In the genomic region with DNA sequence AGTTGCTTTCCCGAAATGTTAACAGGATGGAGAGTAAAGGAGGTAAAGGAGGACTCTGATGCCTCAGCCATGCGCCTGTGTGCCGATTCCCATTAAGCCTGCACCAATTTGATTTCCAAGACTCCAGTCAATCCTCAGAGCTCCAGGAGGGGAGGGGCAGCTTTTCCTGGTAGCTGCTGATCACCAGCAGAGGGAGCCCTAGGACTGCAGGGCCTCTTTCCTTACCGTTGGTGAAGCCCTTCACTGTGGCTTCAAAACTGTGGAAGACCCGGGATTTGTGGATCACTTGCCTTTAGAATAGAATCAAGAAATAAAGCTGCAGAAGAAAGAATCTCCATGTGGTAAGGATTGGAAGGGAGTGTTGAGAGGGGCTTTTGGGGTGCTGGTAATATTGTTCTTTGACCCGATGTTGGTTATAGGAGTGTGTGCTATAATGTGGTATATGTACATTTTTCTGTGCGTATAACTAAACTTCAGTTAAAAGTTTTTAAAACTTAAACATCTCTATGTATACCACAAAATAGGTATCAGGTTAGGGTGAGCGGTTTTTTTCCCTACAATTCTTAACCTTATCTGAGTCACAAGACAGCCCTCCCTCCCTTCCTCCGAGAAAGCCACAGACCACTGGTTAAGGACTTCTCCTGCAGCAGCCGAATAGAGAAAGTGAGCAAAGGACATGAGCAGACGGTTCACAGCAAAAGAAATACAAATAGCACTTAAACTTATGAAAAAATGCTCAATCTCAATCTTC, we compare ENCODE assay signal across 8 cellular contexts. TPM values are rescaled to one million over a fixed set of nuclear protein-coding genes. Genes with fewer than 3 reads are reported as not detected.
A peak's percentile ranks its signal among the peaks of the same experiment; 100 is the strongest.
DNase-seq lines count a peak whose midpoint lies in the region; ATAC-seq, FAIRE-seq and TF ChIP-seq lines count a peak whose summit lies in the region.

No MANE protein-coding gene starts in this region.

- H3K27me3 ChIP-seq in Caco-2 (replicated peaks; ENCODE audit: control insufficient read depth, insufficient read depth, low read length) (no peaks in the 10 kb centered on the region), neutrophil (peaks cover 20% of the 10 kb centered on the region), thyroid gland (no peaks in the 10 kb centered on the region)

- no peak for TF ChIP-seq EP300 in Ishikawa (IDR thresholded peaks at IDR 0.05; ENCODE audit: borderline replicate concordance)

- H3K9me3 Mint-ChIP-seq in Caco-2 (ENCODE audit: unreplicated experiment): no peaks in the 10 kb centered on the region
- H3K9me3 Mint-ChIP-seq in activated T-helper 1 cell treated with anti-CD3 and anti-CD28 coated beads, Interleukin-12 subunit alpha, Interleukin-12 subunit beta, Interleukin-2, Interleukin-4 antibody, amounts not matched to agents 30 ng/mL and 10 ng/mL and 1 ng/mL, durations not matched to agents 14 hours and 24 hours and 36 hours: no peaks in the 10 kb centered on the region

- H3K27ac ChIP-seq in neutrophil (no peak overlapping the region), thyroid gland (no peak overlapping the region)

- 51 to 57% methylated on average over 11 of the region's 11 CpGs for WGBS in thyroid gland, 2 donors

- ATAC-seq in HG03571 (IDR thresholded peaks at IDR 0.05; ENCODE audit: unreplicated experiment): no peak

- intact Hi-C loops in Caco-2 (cut with micrococcal nuclease; ENCODE audit: unreplicated experiment) (loop anchor here (1.0 to 10.0 kb wide), 7 partner anchors 94 to 667 kb away; partner anchors contain the start of genes FITM2, SERINC3 and YWHAB), thyroid gland (cut with DNase I) (loop anchor here (2.0 to 10.0 kb wide), 3 partner anchors 93 to 257 kb away; partner anchors contain the start of genes FITM2 and TTPAL)
- intact Hi-C loops in activated T-helper 1 cell treated with anti-CD3 and anti-CD28 coated beads, Interleukin-12 subunit alpha, Interleukin-12 subunit beta, Interleukin-2, Interleukin-4 antibody, amounts not matched to agents 30 ng/mL and 10 ng/mL and 1 ng/mL, durations not matched to agents 14 hours and 24 hours and 36 hours (cut with micrococcal nuclease): loop anchor here (1.0 to 10.0 kb wide), 7 partner anchors 94 to 650 kb away; partner anchors contain the start of genes FITM2, MYBL2 and TTPAL

- TF ChIP-seq RAD21 in Ishikawa (IDR thresholded peaks at IDR 0.05; ENCODE audit: low read depth): peak; percentile 97

- H3K9me3 ChIP-seq in Caco-2 (no peaks in the 10 kb centered on the region), neutrophil (no peaks in the 10 kb centered on the region), thyroid gland (no peaks in the 10 kb centered on the region)

- DNase-seq in Caco-2: peak; percentile 92 to 95
- DNase-seq in RCC 7860 (ENCODE audit: low spot score): peak; percentile 68
- DNase-seq in activated T-helper 1 cell treated with anti-CD3 and anti-CD28 coated beads, Interleukin-12 subunit alpha, Interleukin-12 subunit beta, Interleukin-2, Interleukin-4 antibody, amounts not matched to agents 30 ng/mL and 10 ng/mL and 1 ng/mL, durations not matched to agents 14 hours and 24 hours and 36 hours (ENCODE audit: low spot score): peak; percentile 50
- DNase-seq in fibroblast of the aortic adventitia (ENCODE audit: low read depth): peak; percentile 72
- peak; percentile 67 to 69 for DNase-seq in thyroid gland

- no peak overlapping the region for H3K4me3 Mint-ChIP-seq in Caco-2 (ENCODE audit: unreplicated experiment)
- peak overlapping the region; percentile 73 for H3K4me3 Mint-ChIP-seq in activated T-helper 1 cell treated with anti-CD3 and anti-CD28 coated beads, Interleukin-12 subunit alpha, Interleukin-12 subunit beta, Interleukin-2, Interleukin-4 antibody, amounts not matched to agents 30 ng/mL and 10 ng/mL and 1 ng/mL, durations not matched to agents 14 hours and 24 hours and 36 hours

- TF ChIP-seq CTCF in Caco-2 (IDR thresholded peaks at IDR 0.05; ENCODE audit: insufficient read depth in 1 of 2, low read depth in 1 of 2, low read length in 1 of 2, severe bottlenecking in 1 of 2, unreplicated experiment in 1 of 2): peak; percentile 100
- peak; percentile 92 for TF ChIP-seq CTCF in fibroblast of the aortic adventitia (IDR thresholded peaks at IDR 0.05; ENCODE audit: insufficient read depth, low read length)
- peak; percentile 73 for TF ChIP-seq CTCF in neutrophil (IDR thresholded peaks at IDR 0.05)
- peak in 5 of 6 experiments; percentile 48 to 84 (median 79) for TF ChIP-seq CTCF in thyroid gland (IDR thresholded peaks at IDR 0.05)

- FAIRE-seq in RCC 7860 (lab: Jason Lieb, UNC): peak; percentile 82

- no peaks in the 10 kb centered on the region for H3K27me3 Mint-ChIP-seq in Caco-2 (ENCODE audit: insufficient read depth, unreplicated experiment)
- peaks cover 3% of the 10 kb centered on the region for H3K27me3 Mint-ChIP-seq in activated T-helper 1 cell treated with anti-CD3 and anti-CD28 coated beads, Interleukin-12 subunit alpha, Interleukin-12 subunit beta, Interleukin-2, Interleukin-4 antibody, amounts not matched to agents 30 ng/mL and 10 ng/mL and 1 ng/mL, durations not matched to agents 14 hours and 24 hours and 36 hours (ENCODE audit: insufficient read depth)

- CTCF ChIA-PET in Caco-2 (lab: Charles Lee): interaction anchor here (0.6 to 7.4 kb wide), 48 partner anchors 9 to 466 kb away, joined by 3 to 244 read pairs (median 5); partner anchors contain the start of genes FITM2, GDAP1L1, HNF4A and TTPAL

- TF ChIP-seq POLR2A in thyroid gland (IDR thresholded peaks at IDR 0.05): no peak

- H3K4me1 ChIP-seq in Caco-2 (peaks cover 49% of the 10 kb centered on the region), neutrophil (ENCODE audit: control insufficient read depth in 1 of 2, insufficient read depth in 1 of 2, low read depth in 1 of 2, low read length in 1 of 2) (peaks cover 13 to 25% of the 10 kb centered on the region in 2 experiments), thyroid gland (no peaks in the 10 kb centered on the region)

- peaks cover 49% of the 10 kb centered on the region for H3K4me1 Mint-ChIP-seq in Caco-2 (ENCODE audit: low read depth, unreplicated experiment)
- H3K4me1 Mint-ChIP-seq in activated T-helper 1 cell treated with anti-CD3 and anti-CD28 coated beads, Interleukin-12 subunit alpha, Interleukin-12 subunit beta, Interleukin-2, Interleukin-4 antibody, amounts not matched to agents 30 ng/mL and 10 ng/mL and 1 ng/mL, durations not matched to agents 14 hours and 24 hours and 36 hours (ENCODE audit: low read depth): peaks cover 41% of the 10 kb centered on the region

- H3K36me3 ChIP-seq in Caco-2 (ENCODE audit: control insufficient read depth, insufficient read depth, low read length) (no peaks in the 10 kb centered on the region), neutrophil (no peaks in the 10 kb centered on the region), thyroid gland (no peaks in the 10 kb centered on the region)

- peaks cover 7% of the 10 kb centered on the region for H3K36me3 Mint-ChIP-seq in Caco-2 (ENCODE audit: insufficient read depth, unreplicated experiment)
- H3K36me3 Mint-ChIP-seq in activated T-helper 1 cell treated with anti-CD3 and anti-CD28 coated beads, Interleukin-12 subunit alpha, Interleukin-12 subunit beta, Interleukin-2, Interleukin-4 antibody, amounts not matched to agents 30 ng/mL and 10 ng/mL and 1 ng/mL, durations not matched to agents 14 hours and 24 hours and 36 hours (ENCODE audit: low read depth): no peaks in the 10 kb centered on the region

- POLR2A ChIA-PET in Caco-2 (lab: Charles Lee): interaction anchor here (0.6 to 1.8 kb wide), 5 partner anchors 14 to 258 kb away, joined by 3 to 8 read pairs (median 4); partner anchors contain the start of genes FITM2 and TTPAL

- BruUV-seq in Caco-2 (replicated peaks; lab: Mats Ljungman, UMichigan): no TSS peak

- H3K4me3 ChIP-seq in Caco-2 (ENCODE audit: low read depth, low read length) (no peak overlapping the region), fibroblast of the aortic adventitia (ENCODE audit: low read depth, low read length) (no peak overlapping the region), neutrophil (ENCODE audit: low read depth in 1 of 2, low read length in 1 of 2) (no peak overlapping the region), thyroid gland (replicated peaks in 1 of 3) (no peak overlapping the region)

- peak overlapping the region; percentile 8 for H3K27ac Mint-ChIP-seq in Caco-2 (ENCODE audit: unreplicated experiment)
- peak overlapping the region; percentile 45 for H3K27ac Mint-ChIP-seq in activated T-helper 1 cell treated with anti-CD3 and anti-CD28 coated beads, Interleukin-12 subunit alpha, Interleukin-12 subunit beta, Interleukin-2, Interleukin-4 antibody, amounts not matched to agents 30 ng/mL and 10 ng/mL and 1 ng/mL, durations not matched to agents 14 hours and 24 hours and 36 hours

TF ChIP-seq in Ishikawa, 13 proteins besides CTCF, POLR2A, EP300 and RAD21:
- TF ChIP-seq TCF12 (IDR thresholded peaks at IDR 0.05; ENCODE audit: low read depth): no peak

RNA-seq across cellular contexts. Expression of gene OSER1, which starts 6.9 kb away (rescaled TPM):
- total RNA-seq in Caco-2 (2022): 79.7 and 82.3 TPM in 2 replicates
- 22.0 and 23.4 TPM in 2 replicates for total RNA-seq in activated T-helper 1 cell treated with anti-CD3 and anti-CD28 coated beads, Interleukin-12 subunit alpha, Interleukin-12 subunit beta, Interleukin-2, Interleukin-4 antibody, amounts not matched to agents 30 ng/mL and 10 ng/mL and 1 ng/mL, durations not matched to agents 14 hours and 24 hours and 36 hours
- total RNA-seq in fibroblast of the aortic adventitia (ENCODE audit: low replicate concordance): 12.6 and 45.1 TPM in 2 replicates
- total RNA-seq in thyroid gland: 10 to 100 TPM; 36.2 to 56.4 (median 43.0) TPM

RNA-seq across cellular contexts. Expression of gene GDAP1L1, which starts 29.6 kb away (rescaled TPM):
- total RNA-seq in Caco-2 (2022): 2.5 and 4.2 TPM in 2 replicates
- total RNA-seq in activated T-helper 1 cell treated with anti-CD3 and anti-CD28 coated beads, Interleukin-12 subunit alpha, Interleukin-12 subunit beta, Interleukin-2, Interleukin-4 antibody, amounts not matched to agents 30 ng/mL and 10 ng/mL and 1 ng/mL, durations not matched to agents 14 hours and 24 hours and 36 hours: 0.08 TPM in 1 of 2 replicates, not detected in the other
- 0.18 and 0.90 TPM in 2 replicates for total RNA-seq in fibroblast of the aortic adventitia (ENCODE audit: low replicate concordance)
- total RNA-seq in thyroid gland: under 1 TPM in 1 of 4 donors, not detected in 3; 0.29 TPM

RNA-seq across cellular contexts. Expression of gene JPH2, which starts 30.5 kb away (rescaled TPM):
- total RNA-seq in Caco-2 (2022) (10.5 and 11.1 TPM in 2 replicates), fibroblast of the aortic adventitia (ENCODE audit: low replicate concordance) (under 0.01 and 0.82 TPM in 2 replicates), thyroid gland (1 to 10 TPM in 3 of 4 donors, under 1 TPM in 1; 0.67 to 2.3 (median 1.8) TPM)
- total RNA-seq in activated T-helper 1 cell treated with anti-CD3 and anti-CD28 coated beads, Interleukin-12 subunit alpha, Interleukin-12 subunit beta, Interleukin-2, Interleukin-4 antibody, amounts not matched to agents 30 ng/mL and 10 ng/mL and 1 ng/mL, durations not matched to agents 14 hours and 24 hours and 36 hours: not detected in 2 replicates
